In genomic region chr13:106507560-106508274, GRCh38 we compare ENCODE assay signal across 8 cellular contexts. TPM values are rescaled to one million over a fixed set of nuclear protein-coding genes. Genes with fewer than 3 reads are reported as not detected.
DNase-seq lines count a peak whose midpoint lies in the region; ATAC-seq and TF ChIP-seq lines count a peak whose summit lies in the region.

No MANE protein-coding gene starts in this region.

- peak; percentile 89 for DNase-seq in ELR (ENCODE audit: low read depth)
- peak; percentile 62 to 74 for DNase-seq in SJSA1 (ENCODE audit: low read depth in 1 of 2, low spot score in 2 of 2)
- peak; percentile 99 for DNase-seq in iris pigment epithelial cell (ENCODE audit: low read depth)
- no peak for DNase-seq in Calu3
- no peak for DNase-seq in HEK293T (ENCODE audit: extremely low spot score)
- DNase-seq in stimulated activated CD4-positive, alpha-beta T cell treated with anti-CD3 and anti-CD28 coated beads, Interleukin-15, amount 100 ng/mL, for 24 hours, result no peak
- no peak for DNase-seq in activated naive CD4-positive, alpha-beta T cell treated with Interleukin-2 at 50 U/mL for 16 hours

- no TSS peak for BruUV-seq in Calu3 (replicated peaks; lab: Mats Ljungman, UMichigan)

- H3K27ac ChIP-seq in SJSA1, result peak overlapping the region; percentile 59

- peaks cover 5% of the 10 kb centered on the region for H3K36me3 Mint-ChIP-seq in Calu3 (ENCODE audit: insufficient read depth, unreplicated experiment)

- CTCF ChIA-PET in Calu3 (lab: Charles Lee) (no interaction called here), HEK293T (lab: Yijun Ruan, JAX) (no interaction called here)

- H3K9me3 ChIP-seq in SJSA1 (replicated peaks), result no peaks in the 10 kb centered on the region

- H3K27me3 Mint-ChIP-seq in Calu3 (ENCODE audit: unreplicated experiment), result no peaks in the 10 kb centered on the region

- no peak overlapping the region for H3K4me3 Mint-ChIP-seq in Calu3 (ENCODE audit: low read depth, unreplicated experiment)

- no peaks in the 10 kb centered on the region for H3K36me3 ChIP-seq in SJSA1

- TF ChIP-seq CTCF in Calu3 (IDR thresholded peaks at IDR 0.05; ENCODE audit: unreplicated experiment), result no peak

- H3K4me1 ChIP-seq in SJSA1 (replicated peaks), result peaks cover 18% of the 10 kb centered on the region

- H3K27ac Mint-ChIP-seq in Calu3 (ENCODE audit: unreplicated experiment), result no peak overlapping the region

- peak overlapping the region; percentile 12 for H3K4me3 ChIP-seq in SJSA1

- no peaks in the 10 kb centered on the region for H3K4me1 Mint-ChIP-seq in Calu3 (ENCODE audit: low read depth, unreplicated experiment)

- no peaks in the 10 kb centered on the region for H3K27me3 ChIP-seq in SJSA1 (replicated peaks)

- peak; percentile 87 for ATAC-seq in HG02642 (IDR thresholded peaks at IDR 0.05; ENCODE audit: poor library complexity, unreplicated experiment)

- intact Hi-C loops in Calu3 (cut with micrococcal nuclease; ENCODE audit: unreplicated experiment), result no loop called here

- POLR2A ChIA-PET in HEK293T (lab: Yijun Ruan, JAX), result no interaction called here

- H3K9me3 Mint-ChIP-seq in Calu3 (ENCODE audit: low read depth, unreplicated experiment), result no peaks in the 10 kb centered on the region

TF ChIP-seq in HEK293T, 16 proteins besides CTCF, POLR2A, EP300 and RAD21:
- TF ChIP-seq FOXK2 (IDR thresholded peaks at IDR 0.05) (no peak), SP1 (IDR thresholded peaks at IDR 0.05) (no peak), TARDBP (IDR thresholded peaks at IDR 0.05) (no peak), LEF1 (IDR thresholded peaks at IDR 0.05; ENCODE audit: borderline replicate concordance) (no peak), BHLHE40 (IDR thresholded peaks at IDR 0.05; ENCODE audit: borderline replicate concordance) (no peak), ZNF384 (IDR thresholded peaks at IDR 0.05) (no peak), ELF4 (IDR thresholded peaks at IDR 0.05) (no peak), CTBP1 (IDR thresholded peaks at IDR 0.05; ENCODE audit: borderline replicate concordance) (no peak), FOXA1 (IDR thresholded peaks at IDR 0.05) (no peak), SUZ12 (IDR thresholded peaks at IDR 0.05) (no peak), L3MBTL2 (conservative IDR thresholded peaks at IDR 0.05) (no peak), ARNT (IDR thresholded peaks at IDR 0.05) (no peak)
- TF ChIP-seq, protein P1, sequence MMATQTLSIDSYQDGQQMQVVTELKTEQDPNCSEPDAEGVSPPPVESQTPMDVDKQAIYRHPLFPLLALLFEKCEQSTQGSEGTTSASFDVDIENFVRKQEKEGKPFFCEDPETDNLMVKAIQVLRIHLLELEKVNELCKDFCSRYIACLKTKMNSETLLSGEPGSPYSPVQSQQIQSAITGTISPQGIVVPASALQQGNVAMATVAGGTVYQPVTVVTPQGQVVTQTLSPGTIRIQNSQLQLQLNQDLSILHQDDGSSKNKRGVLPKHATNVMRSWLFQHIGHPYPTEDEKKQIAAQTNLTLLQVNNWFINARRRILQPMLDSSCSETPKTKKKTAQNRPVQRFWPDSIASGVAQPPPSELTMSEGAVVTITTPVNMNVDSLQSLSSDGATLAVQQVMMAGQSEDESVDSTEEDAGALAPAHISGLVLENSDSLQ (IDR thresholded peaks at IDR 0.05), result no peak

RNA-seq across cellular contexts. Expression of gene EFNB2, which starts 27.7 kb away (rescaled TPM):
- 5.8 and 6.5 TPM in 2 replicates for total RNA-seq in SJSA1 (2014; rRNA removed; shearing (Covaris generic))
- 14.3 and 16.9 TPM in 2 replicates for total RNA-seq in Calu3 (2022)

Comparison
In these comparisons a context has a peak if more than half of its experiments do, and no peak if none do; other contexts are left out.
1. DNase-seq: peak in ELR (single experiment), SJSA1 (2 of 2) and iris pigment epithelial cell (single experiment); none in Calu3 (single experiment), HEK293T (single experiment), stimulated activated CD4-positive, alpha-beta T cell treated with anti-CD3 and anti-CD28 coated beads, Interleukin-15, amount 100 ng/mL, for 24 hours (single experiment) and activated naive CD4-positive, alpha-beta T cell treated with Interleukin-2 at 50 U/mL for 16 hours (single experiment).